ENCODE assay signal across 2 cellular contexts in genomic region chr7:128031901-128032604, GRCh38.
A peak's percentile ranks its signal among the peaks of the same experiment; 100 is the strongest.
TF ChIP-seq lines count a peak whose summit lies in the region.

No MANE protein-coding gene starts in this region.

TF ChIP-seq in IMR-90, 13 proteins besides CTCF, POLR2A, EP300 and RAD21:
- TF ChIP-seq, protein P1, sequence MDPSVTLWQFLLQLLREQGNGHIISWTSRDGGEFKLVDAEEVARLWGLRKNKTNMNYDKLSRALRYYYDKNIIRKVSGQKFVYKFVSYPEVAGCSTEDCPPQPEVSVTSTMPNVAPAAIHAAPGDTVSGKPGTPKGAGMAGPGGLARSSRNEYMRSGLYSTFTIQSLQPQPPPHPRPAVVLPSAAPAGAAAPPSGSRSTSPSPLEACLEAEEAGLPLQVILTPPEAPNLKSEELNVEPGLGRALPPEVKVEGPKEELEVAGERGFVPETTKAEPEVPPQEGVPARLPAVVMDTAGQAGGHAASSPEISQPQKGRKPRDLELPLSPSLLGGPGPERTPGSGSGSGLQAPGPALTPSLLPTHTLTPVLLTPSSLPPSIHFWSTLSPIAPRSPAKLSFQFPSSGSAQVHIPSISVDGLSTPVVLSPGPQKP (IDR thresholded peaks at IDR 0.05; ENCODE audit: borderline replicate concordance, low read depth, low read length), result no peak
- TF ChIP-seq RCOR1 (IDR thresholded peaks at IDR 0.05; ENCODE audit: insufficient replicate concordance, low read length), result no peak
- TF ChIP-seq CHD1 (IDR thresholded peaks at IDR 0.05; ENCODE audit: low read depth, low read length), result no peak
- TF ChIP-seq, protein P2, sequence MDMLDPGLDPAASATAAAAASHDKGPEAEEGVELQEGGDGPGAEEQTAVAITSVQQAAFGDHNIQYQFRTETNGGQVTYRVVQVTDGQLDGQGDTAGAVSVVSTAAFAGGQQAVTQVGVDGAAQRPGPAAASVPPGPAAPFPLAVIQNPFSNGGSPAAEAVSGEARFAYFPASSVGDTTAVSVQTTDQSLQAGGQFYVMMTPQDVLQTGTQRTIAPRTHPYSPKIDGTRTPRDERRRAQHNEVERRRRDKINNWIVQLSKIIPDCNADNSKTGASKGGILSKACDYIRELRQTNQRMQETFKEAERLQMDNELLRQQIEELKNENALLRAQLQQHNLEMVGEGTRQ (IDR thresholded peaks at IDR 0.05; ENCODE audit: low read depth, low read length), result no peak
- peak; percentile 30; the same call in 1 of the 2 replicates for TF ChIP-seq FOS (IDR thresholded peaks at IDR 0.05; ENCODE audit: low read depth, low read length)
- 0 out of 2 replicates have a peak, but pooled peaks have one; percentile 6 for TF ChIP-seq CEBPB (IDR thresholded peaks at IDR 0.05; ENCODE audit: low read depth, low read length)
- peak; percentile 41; the same call in 1 of the 2 replicates for TF ChIP-seq MAZ (IDR thresholded peaks at IDR 0.05; ENCODE audit: borderline replicate concordance, low read depth, low read length)
- TF ChIP-seq RFX5 (IDR thresholded peaks at IDR 0.05; ENCODE audit: low read depth, low read length), result no peak
- TF ChIP-seq MAFK (IDR thresholded peaks at IDR 0.05; ENCODE audit: low read depth, low read length), result peak; percentile 76
- peak; percentile 76 for TF ChIP-seq BHLHE40 (IDR thresholded peaks at IDR 0.05; ENCODE audit: low read depth, low read length)
- peak; percentile 44 for TF ChIP-seq SMC3 (IDR thresholded peaks at IDR 0.05; ENCODE audit: low read depth, low read length)
- TF ChIP-seq MXI1 (IDR thresholded peaks at IDR 0.05; ENCODE audit: borderline replicate concordance, low read depth, low read length), result peak; percentile 49; the same call in 1 of the 2 replicates
- TF ChIP-seq NFE2L2 (IDR thresholded peaks at IDR 0.05; ENCODE audit: low read depth, low read length), result 0 out of 2 replicates have a peak, but pooled peaks have one; percentile 15

TF ChIP-seq in WTC11, 78 proteins besides CTCF, POLR2A, EP300 and RAD21 (continued from another document):
- TF ChIP-seq ZNF396 (CRISPR knock-in tag; IDR thresholded peaks at IDR 0.05; ENCODE audit: borderline replicate concordance), result no peak
- TF ChIP-seq, protein P3, sequence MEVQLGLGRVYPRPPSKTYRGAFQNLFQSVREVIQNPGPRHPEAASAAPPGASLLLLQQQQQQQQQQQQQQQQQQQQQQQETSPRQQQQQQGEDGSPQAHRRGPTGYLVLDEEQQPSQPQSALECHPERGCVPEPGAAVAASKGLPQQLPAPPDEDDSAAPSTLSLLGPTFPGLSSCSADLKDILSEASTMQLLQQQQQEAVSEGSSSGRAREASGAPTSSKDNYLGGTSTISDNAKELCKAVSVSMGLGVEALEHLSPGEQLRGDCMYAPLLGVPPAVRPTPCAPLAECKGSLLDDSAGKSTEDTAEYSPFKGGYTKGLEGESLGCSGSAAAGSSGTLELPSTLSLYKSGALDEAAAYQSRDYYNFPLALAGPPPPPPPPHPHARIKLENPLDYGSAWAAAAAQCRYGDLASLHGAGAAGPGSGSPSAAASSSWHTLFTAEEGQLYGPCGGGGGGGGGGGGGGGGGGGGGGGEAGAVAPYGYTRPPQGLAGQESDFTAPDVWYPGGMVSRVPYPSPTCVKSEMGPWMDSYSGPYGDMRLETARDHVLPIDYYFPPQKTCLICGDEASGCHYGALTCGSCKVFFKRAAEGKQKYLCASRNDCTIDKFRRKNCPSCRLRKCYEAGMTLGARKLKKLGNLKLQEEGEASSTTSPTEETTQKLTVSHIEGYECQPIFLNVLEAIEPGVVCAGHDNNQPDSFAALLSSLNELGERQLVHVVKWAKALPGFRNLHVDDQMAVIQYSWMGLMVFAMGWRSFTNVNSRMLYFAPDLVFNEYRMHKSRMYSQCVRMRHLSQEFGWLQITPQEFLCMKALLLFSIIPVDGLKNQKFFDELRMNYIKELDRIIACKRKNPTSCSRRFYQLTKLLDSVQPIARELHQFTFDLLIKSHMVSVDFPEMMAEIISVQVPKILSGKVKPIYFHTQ (CRISPR knock-in tag; IDR thresholded peaks at IDR 0.05), result no peak
- peak; percentile 40; the same call in 1 of the 2 replicates for TF ChIP-seq HMGXB4 (CRISPR knock-in tag; IDR thresholded peaks at IDR 0.05)
- TF ChIP-seq JUN (CRISPR knock-in tag; IDR thresholded peaks at IDR 0.05), result no peak
- TF ChIP-seq NR2C2 (CRISPR knock-in tag; IDR thresholded peaks at IDR 0.05), result no peak
TF ChIP-seq in WTC11: peak in this region for 3.
